In the genomic region with DNA sequence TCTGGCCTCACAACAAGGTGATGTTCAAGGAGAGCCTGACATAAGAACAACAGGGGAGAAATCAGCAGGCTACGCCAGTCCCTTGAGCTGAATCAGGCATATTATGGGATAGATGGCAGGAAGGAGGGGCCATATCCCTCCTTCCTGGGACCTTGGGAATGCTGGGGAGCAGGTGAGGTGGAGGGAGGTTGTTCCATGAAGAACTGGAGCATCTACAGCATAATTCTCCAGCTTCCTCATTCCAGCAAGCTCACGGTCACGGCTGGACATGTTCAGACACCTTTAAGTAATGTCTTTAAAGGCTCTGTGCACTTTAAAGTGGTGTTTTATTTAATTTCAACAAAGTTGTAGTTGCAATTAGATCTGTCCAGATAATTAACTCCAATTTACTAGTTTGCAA, we compare ENCODE assay signal across 34 cellular contexts.
"Had no signal": no experiment of that assay in that cellular context is flagged by ENCODE, and none has a peak within 500 bp of the region (broad histone marks: within the 10 kb centered on the region; RNA-seq: fewer than 3 reads in every experiment).

No MANE protein-coding gene starts in this region.

- ATAC-seq: activated CD8-positive, alpha-beta memory T cell treated with anti-CD3 and anti-CD28 coated beads, Interleukin-2, amount 10 ng/mL, durations not matched to agents 7 days and 5 days; activated T-cell treated with anti-CD3 and anti-CD28 coated beads, Interleukin-2, amount 50 U/mL, for 72 hours; activated T-helper 17 cell treated with anti-CD3 and anti-CD28 coated beads, Interleukin-2, amount 50 U/mL, for 72 hours; K562; Right ventricle myocardium inferior; SK-N-SH treated with all-trans-retinoic acid at 6 μM for 48 hours had no signal

- H3K27me3 ChIP-seq: ascending aorta, breast epithelium had no signal

- H3K4me1 ChIP-seq: ascending aorta, breast epithelium had no signal

- DNase-seq: activated CD4-positive, alpha-beta memory T cell treated with anti-CD3 and anti-CD28 coated beads, Interleukin-2, amount 10 ng/mL, durations not matched to agents 7 days and 5 days; activated CD4-positive, alpha-beta T cell treated with anti-CD3 and anti-CD28 coated beads for 1 hour; activated CD4-positive, alpha-beta T cell treated with anti-CD3 and anti-CD28 coated beads for 48 hours; activated CD4-positive, CD25-positive, alpha-beta regulatory T cell; activated CD8-positive, alpha-beta memory T cell treated with anti-CD3 and anti-CD28 coated beads for 24 hours; activated CD8-positive, alpha-beta memory T cell treated with anti-CD3 and anti-CD28 coated beads, Interleukin-2, amount 10 ng/mL, durations not matched to agents 7 days and 5 days; activated gamma-delta T cell; activated naive CD4-positive, alpha-beta T cell treated with Interleukin-2 at 50 U/mL for 16 hours; activated naive CD8-positive, alpha-beta T cell treated with anti-CD3 and anti-CD28 coated beads, Interleukin-2, amount 10 ng/mL, durations not matched to agents 7 days and 5 days; activated T-cell treated with anti-CD3 and anti-CD28 coated beads, Interleukin-2, amount 50 U/mL, for 1 hour; activated T-cell treated with anti-CD3 and anti-CD28 coated beads, Interleukin-2, amount 50 U/mL, for 72 hours; amygdala; NCI-H1092 treated with DMSO at 0.1 percent for 48 hours; NCI-H1436 treated with DMSO at 0.1 percent for 48 hours; NCI-H1694 treated with DMSO at 0.1 percent for 48 hours; NCI-H2029; NCI-H345; NCI-H524 treated with DMSO at 0.1 percent for 48 hours; SIG-M5; SW 1271; T-helper 1 cell; T-helper 2 cell; T-helper 9 cell; WERI-Rb-1 had no signal

- H3K27ac Mint-ChIP-seq: activated CD4-positive, alpha-beta memory T cell treated with anti-CD3 and anti-CD28 coated beads, Interleukin-2, amount 10 ng/mL, durations not matched to agents 7 days and 5 days; activated CD8-positive, alpha-beta memory T cell treated with anti-CD3 and anti-CD28 coated beads, Interleukin-2, amount 10 ng/mL, durations not matched to agents 7 days and 5 days; activated naive CD4-positive, alpha-beta T cell treated with anti-CD3 and anti-CD28 coated beads, Interleukin-2, amount 50 U/mL, for 24 hours; activated naive CD8-positive, alpha-beta T cell treated with anti-CD3 and anti-CD28 coated beads, Interleukin-2, amount 10 ng/mL, durations not matched to agents 7 days and 5 days; activated T-cell treated with anti-CD3 and anti-CD28 coated beads, Interleukin-2, amount 50 U/mL, for 72 hours; activated T-helper 17 cell treated with anti-CD3 and anti-CD28 coated beads, Interleukin-2, amount 50 U/mL, for 72 hours had no signal

- H3K27me3 Mint-ChIP-seq: activated CD4-positive, alpha-beta memory T cell treated with anti-CD3 and anti-CD28 coated beads, Interleukin-2, amount 10 ng/mL, durations not matched to agents 7 days and 5 days; activated CD8-positive, alpha-beta memory T cell treated with anti-CD3 and anti-CD28 coated beads, Interleukin-2, amount 10 ng/mL, durations not matched to agents 7 days and 5 days; activated naive CD4-positive, alpha-beta T cell treated with anti-CD3 and anti-CD28 coated beads, Interleukin-2, amount 50 U/mL, for 24 hours; activated naive CD8-positive, alpha-beta T cell treated with anti-CD3 and anti-CD28 coated beads, Interleukin-2, amount 10 ng/mL, durations not matched to agents 7 days and 5 days; activated T-helper 17 cell treated with anti-CD3 and anti-CD28 coated beads, Interleukin-2, amount 50 U/mL, for 72 hours; central memory CD8-positive, alpha-beta T cell had no signal

- H3K36me3 Mint-ChIP-seq: activated CD8-positive, alpha-beta memory T cell treated with anti-CD3 and anti-CD28 coated beads, Interleukin-2, amount 10 ng/mL, durations not matched to agents 7 days and 5 days; activated naive CD4-positive, alpha-beta T cell treated with anti-CD3 and anti-CD28 coated beads, Interleukin-2, amount 50 U/mL, for 24 hours; activated naive CD8-positive, alpha-beta T cell treated with anti-CD3 and anti-CD28 coated beads, Interleukin-2, amount 10 ng/mL, durations not matched to agents 7 days and 5 days had no signal

- H3K27ac ChIP-seq: ascending aorta, breast epithelium, RWPE1, WERI-Rb-1 had no signal

- H3K9me3 ChIP-seq: ascending aorta, breast epithelium had no signal

- H3K4me1 Mint-ChIP-seq: activated CD4-positive, alpha-beta memory T cell treated with anti-CD3 and anti-CD28 coated beads, Interleukin-2, amount 10 ng/mL, durations not matched to agents 7 days and 5 days; activated CD8-positive, alpha-beta memory T cell treated with anti-CD3 and anti-CD28 coated beads, Interleukin-2, amount 10 ng/mL, durations not matched to agents 7 days and 5 days; activated naive CD4-positive, alpha-beta T cell treated with anti-CD3 and anti-CD28 coated beads, Interleukin-2, amount 50 U/mL, for 24 hours; activated naive CD8-positive, alpha-beta T cell treated with anti-CD3 and anti-CD28 coated beads, Interleukin-2, amount 10 ng/mL, durations not matched to agents 7 days and 5 days; activated T-helper 17 cell treated with anti-CD3 and anti-CD28 coated beads, Interleukin-2, amount 50 U/mL, for 72 hours; central memory CD8-positive, alpha-beta T cell had no signal

- H3K4me3 Mint-ChIP-seq: activated CD4-positive, alpha-beta memory T cell treated with anti-CD3 and anti-CD28 coated beads, Interleukin-2, amount 10 ng/mL, durations not matched to agents 7 days and 5 days; activated CD8-positive, alpha-beta memory T cell treated with anti-CD3 and anti-CD28 coated beads, Interleukin-2, amount 10 ng/mL, durations not matched to agents 7 days and 5 days; activated naive CD4-positive, alpha-beta T cell treated with anti-CD3 and anti-CD28 coated beads, Interleukin-2, amount 50 U/mL, for 24 hours; activated naive CD8-positive, alpha-beta T cell treated with anti-CD3 and anti-CD28 coated beads, Interleukin-2, amount 10 ng/mL, durations not matched to agents 7 days and 5 days; activated T-cell treated with anti-CD3 and anti-CD28 coated beads, Interleukin-2, amount 50 U/mL, for 72 hours; activated T-helper 17 cell treated with anti-CD3 and anti-CD28 coated beads, Interleukin-2, amount 50 U/mL, for 72 hours; central memory CD8-positive, alpha-beta T cell had no signal

- H3K36me3 ChIP-seq: ascending aorta, breast epithelium, WERI-Rb-1 had no signal

- FAIRE-seq: K562, RCC 7860 had no signal

- H3K4me3 ChIP-seq: ascending aorta, breast epithelium, K562 had no signal
